ENCODE assay signal across 16 cellular contexts in genomic region chr9:69469136-69469535, GRCh38.
"Had no signal": no experiment of that assay in that cellular context is flagged by ENCODE, and none has a peak within 500 bp of the region (broad histone marks: within the 10 kb centered on the region; RNA-seq: fewer than 3 reads in every experiment).

No MANE protein-coding gene starts in this region.

- H3K4me1 Mint-ChIP-seq: activated naive CD8-positive, alpha-beta T cell treated with anti-CD3 and anti-CD28 coated beads, Interleukin-2, amount 50 U/mL, for 24 hours; activated T-helper 17 cell treated with anti-CD3 and anti-CD28 coated beads, Interleukin-2, amount 50 U/mL, for 72 hours; naive B cell had no signal

- H3K4me3 Mint-ChIP-seq: activated naive CD4-positive, alpha-beta T cell treated with anti-CD3 and anti-CD28 coated beads for 36 hours; activated naive CD8-positive, alpha-beta T cell treated with anti-CD3 and anti-CD28 coated beads, Interleukin-2, amount 50 U/mL, for 24 hours; activated T-helper 17 cell treated with anti-CD3 and anti-CD28 coated beads, Interleukin-2, amount 50 U/mL, for 72 hours; effector memory CD8-positive, alpha-beta T cell; naive B cell had no signal

- ATAC-seq: activated naive CD8-positive, alpha-beta T cell treated with anti-CD3 and anti-CD28 coated beads, Interleukin-2, amount 50 U/mL, for 24 hours; activated T-helper 17 cell treated with anti-CD3 and anti-CD28 coated beads, Interleukin-2, amount 50 U/mL, for 72 hours; effector memory CD8-positive, alpha-beta T cell; left colon had no signal

- H3K27ac ChIP-seq: epithelial cell of prostate, ovary, sigmoid colon had no signal

- DNase-seq: activated CD4-positive, CD25-positive, alpha-beta regulatory T cell treated with anti-CD3 and anti-CD28 coated beads, Interleukin-2, amount 50 U/mL, for 72 hours; activated naive CD4-positive, alpha-beta T cell treated with anti-CD3 and anti-CD28 coated beads for 36 hours; activated naive CD8-positive, alpha-beta T cell treated with anti-CD3 and anti-CD28 coated beads, Interleukin-2, amount 50 U/mL, for 24 hours; activated T-cell treated with anti-CD3 and anti-CD28 coated beads for 4 hours; aorta; effector memory CD8-positive, alpha-beta T cell; foreskin melanocyte; heart right ventricle; left colon; naive B cell; ovary; sigmoid colon; stimulated activated CD4-positive, alpha-beta T cell treated with anti-CD3 and anti-CD28 coated beads, Interleukin-1b, Interleukin-23, amount 100 ng/mL, for 48 hours; T1000 had no signal

- H3K9me3 ChIP-seq: heart right ventricle, ovary, sigmoid colon had no signal

- H3K27me3 Mint-ChIP-seq: activated naive CD8-positive, alpha-beta T cell treated with anti-CD3 and anti-CD28 coated beads, Interleukin-2, amount 50 U/mL, for 24 hours; activated T-helper 17 cell treated with anti-CD3 and anti-CD28 coated beads, Interleukin-2, amount 50 U/mL, for 72 hours; naive B cell had no signal

- H3K36me3 Mint-ChIP-seq: naive B cell had no signal

- H3K9me3 Mint-ChIP-seq: activated naive CD4-positive, alpha-beta T cell treated with anti-CD3 and anti-CD28 coated beads for 36 hours; activated naive CD8-positive, alpha-beta T cell treated with anti-CD3 and anti-CD28 coated beads, Interleukin-2, amount 50 U/mL, for 24 hours; activated T-helper 17 cell treated with anti-CD3 and anti-CD28 coated beads, Interleukin-2, amount 50 U/mL, for 72 hours; effector memory CD8-positive, alpha-beta T cell; naive B cell had no signal

- H3K27ac Mint-ChIP-seq: activated naive CD4-positive, alpha-beta T cell treated with anti-CD3 and anti-CD28 coated beads for 36 hours; activated naive CD8-positive, alpha-beta T cell treated with anti-CD3 and anti-CD28 coated beads, Interleukin-2, amount 50 U/mL, for 24 hours; activated T-helper 17 cell treated with anti-CD3 and anti-CD28 coated beads, Interleukin-2, amount 50 U/mL, for 72 hours; effector memory CD8-positive, alpha-beta T cell; naive B cell had no signal

- H3K36me3 ChIP-seq: ovary, sigmoid colon had no signal

- H3K4me3 ChIP-seq: heart right ventricle, ovary, sigmoid colon had no signal

- H3K27me3 ChIP-seq: heart right ventricle, ovary, sigmoid colon had no signal
